Comparison of ENCODE assay signal across 26 cellular contexts in the genomic region with DNA sequence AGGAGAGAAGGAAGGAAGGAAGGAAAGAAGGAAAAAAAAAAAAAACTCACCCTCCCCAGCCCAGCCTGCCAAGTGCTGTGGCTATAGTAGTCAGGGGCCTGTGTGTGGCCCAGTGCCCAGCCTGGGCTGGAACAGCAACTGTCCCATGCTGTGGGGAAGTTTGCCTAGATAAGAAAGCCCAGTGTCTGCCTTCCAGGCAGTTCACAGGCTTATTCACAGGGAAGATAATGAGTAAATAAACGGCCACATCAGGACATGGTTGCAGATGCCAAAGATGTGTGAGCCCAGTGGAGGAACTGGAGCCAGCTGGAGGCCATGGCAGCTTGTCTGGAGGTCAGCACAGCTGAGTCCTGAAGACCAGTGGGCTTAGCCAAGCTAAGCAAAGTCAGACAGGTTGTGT.
DNase-seq lines count a peak whose midpoint lies in the region; ATAC-seq, FAIRE-seq and TF ChIP-seq lines count a peak whose summit lies in the region.
"Had no signal": no experiment of that assay in that cellular context is flagged by ENCODE, and none has a peak within 500 bp of the region (broad histone marks: within the 10 kb centered on the region; RNA-seq: fewer than 3 reads in every experiment).

No MANE protein-coding gene starts in this region.

- H3K36me3 ChIP-seq in astrocyte (ENCODE audit: insufficient read depth, low read length), result no peaks in the 10 kb centered on the region
- H3K36me3 ChIP-seq: ascending aorta, lower lobe of right lung, uterus, WERI-Rb-1 had no signal

- no peaks in the 10 kb centered on the region for H3K36me3 Mint-ChIP-seq in astrocyte (ENCODE audit: low read depth, unreplicated experiment)

- H3K27me3 ChIP-seq in astrocyte (ENCODE audit: insufficient read depth, low read length), result no peaks in the 10 kb centered on the region
- H3K27me3 ChIP-seq: ascending aorta, foreskin keratinocyte, uterus had no signal

- H3K4me1 Mint-ChIP-seq in astrocyte (ENCODE audit: low read depth, unreplicated experiment), result no peaks in the 10 kb centered on the region
- H3K4me1 Mint-ChIP-seq: activated CD4-positive, alpha-beta T cell treated with anti-CD3 and anti-CD28 coated beads, Interleukin-2, amount 10 ng/mL, durations not matched to agents 7 days and 5 days; CD8-positive, alpha-beta memory T cell; GM23338 had no signal

- intact Hi-C loops in left cardiac atrium (cut with DNase I), result no loop called here

- FAIRE-seq in astrocyte (lab: Jason Lieb, UNC), result no peak
- FAIRE-seq: A204.1, islet of Langerhans had no signal

- ATAC-seq in left cardiac atrium (peak; percentile 95 to 96), GM18519 (IDR thresholded peaks at IDR 0.05; ENCODE audit: low FRiP score, unreplicated experiment) (no peak)
- ATAC-seq: foreskin keratinocyte, GM23338 had no signal

- no peak overlapping the region for H3K9ac ChIP-seq in astrocyte (ENCODE audit: low read length)
- H3K9ac ChIP-seq: KMS-11 had no signal

- peak; percentile 20 for DNase-seq in G401 (ENCODE audit: low spot score)
- peak; percentile 3 for DNase-seq in astrocyte (ENCODE audit: low read depth)
- peak; percentile 70 for DNase-seq in left cardiac atrium
- DNase-seq in pons (ENCODE audit: low spot score), result peak; percentile 39
- no peak for DNase-seq in GOT3 (lab: John Stamatoyannopoulos, UW)
- DNase-seq in activated effector memory CD4-positive, alpha-beta T cell treated with Interleukin-2 at 50 U/mL for 16 hours, result no peak
- DNase-seq in DMS79 (lab: John Stamatoyannopoulos, UW), result no peak
- DNase-seq: activated CD4-positive, alpha-beta T cell treated with anti-CD3 and anti-CD28 coated beads, Interleukin-2, amount 10 ng/mL, durations not matched to agents 7 days and 5 days; activated naive CD4-positive, alpha-beta T cell treated with anti-CD3 and anti-CD28 coated beads, Interleukin-2, amount 50 U/mL, for 16 hours; AML-193; CD8-positive, alpha-beta memory T cell; foreskin keratinocyte; lower lobe of right lung; NCI-H2171 treated with DMSO at 0.1 percent for 48 hours; NCI-H524 treated with DMSO at 0.1 percent for 48 hours; NK-92 treated with Interleukin-12 subunit alpha and Interleukin-12 subunit beta, amount 100 ng/mL, for 24 hours; T-helper 1 cell; uterus; WERI-Rb-1 had no signal

- H3K4me3 Mint-ChIP-seq in astrocyte (ENCODE audit: unreplicated experiment), result no peak overlapping the region
- H3K4me3 Mint-ChIP-seq: activated CD4-positive, alpha-beta T cell treated with anti-CD3 and anti-CD28 coated beads, Interleukin-2, amount 10 ng/mL, durations not matched to agents 7 days and 5 days; activated T-helper 1 cell treated with anti-CD3 and anti-CD28 coated beads, Interleukin-12 subunit alpha, Interleukin-12 subunit beta, Interleukin-2, Interleukin-4 antibody, amounts not matched to agents 30 ng/mL and 10 ng/mL and 1 ng/mL, durations not matched to agents 14 hours and 24 hours and 36 hours; CD8-positive, alpha-beta memory T cell; GM23338 had no signal

- H3K27me3 Mint-ChIP-seq in astrocyte (ENCODE audit: low read depth, unreplicated experiment), result peaks cover 6% of the 10 kb centered on the region

- no peak overlapping the region for H3K27ac Mint-ChIP-seq in astrocyte (ENCODE audit: unreplicated experiment)
- H3K27ac Mint-ChIP-seq: activated CD4-positive, alpha-beta T cell treated with anti-CD3 and anti-CD28 coated beads, Interleukin-2, amount 10 ng/mL, durations not matched to agents 7 days and 5 days; activated T-helper 1 cell treated with anti-CD3 and anti-CD28 coated beads, Interleukin-12 subunit alpha, Interleukin-12 subunit beta, Interleukin-2, Interleukin-4 antibody, amounts not matched to agents 30 ng/mL and 10 ng/mL and 1 ng/mL, durations not matched to agents 14 hours and 24 hours and 36 hours; CD8-positive, alpha-beta memory T cell; GM23338 had no signal

- H2AFZ ChIP-seq in astrocyte (ENCODE audit: low read depth, low read length), result no peak overlapping the region
- H2AFZ ChIP-seq: GM23338 had no signal

- in situ Hi-C loops in G401 (cut with HindIII; ENCODE audit: low sequenced_read_pairs), result no loop called here

- H3K9me3 ChIP-seq in astrocyte (ENCODE audit: insufficient read depth, low read depth, low read length), result peaks cover 6% of the 10 kb centered on the region
- H3K9me3 ChIP-seq: lower lobe of right lung, uterus had no signal

- no peaks in the 10 kb centered on the region for H3K79me2 ChIP-seq in astrocyte (ENCODE audit: insufficient read depth, low read length)

- TF ChIP-seq CTCF in astrocyte (IDR thresholded peaks at IDR 0.05; ENCODE audit: insufficient read depth, low read depth, low read length), result no peak

- H3K4me1 ChIP-seq in astrocyte (ENCODE audit: insufficient read depth, low read length), result no peaks in the 10 kb centered on the region
- H3K4me1 ChIP-seq: ascending aorta, foreskin keratinocyte, lower lobe of right lung, uterus had no signal

- H3K9me3 Mint-ChIP-seq in astrocyte (ENCODE audit: unreplicated experiment), result peaks cover 16% of the 10 kb centered on the region

- no peak overlapping the region for H3K27ac ChIP-seq in astrocyte (ENCODE audit: low read depth, low read length)
- H3K27ac ChIP-seq: ascending aorta, foreskin keratinocyte, KMS-11, lower lobe of right lung, uterus, WERI-Rb-1 had no signal

- no peaks in the 10 kb centered on the region for H4K20me1 ChIP-seq in astrocyte (ENCODE audit: insufficient read depth, low read length)

- no peak overlapping the region for H3K4me3 ChIP-seq in astrocyte (ENCODE audit: insufficient read depth, low read depth, low read length)
- H3K4me3 ChIP-seq: ascending aorta, GM23338, lower lobe of right lung, uterus had no signal

- no peak overlapping the region for H3K4me2 ChIP-seq in astrocyte (ENCODE audit: low read length)
- H3K4me2 ChIP-seq: GM23338, KMS-11 had no signal

Comparison
In these comparisons a context has a peak if more than half of its experiments do, and no peak if none do; other contexts are left out.
1. DNase-seq: peak in G401 (single experiment), astrocyte (single experiment), left cardiac atrium (single experiment) and pons (single experiment); none in GOT3 (single experiment), activated effector memory CD4-positive, alpha-beta T cell treated with Interleukin-2 at 50 U/mL for 16 hours (single experiment) and DMS79 (single experiment).